In the genomic region with DNA sequence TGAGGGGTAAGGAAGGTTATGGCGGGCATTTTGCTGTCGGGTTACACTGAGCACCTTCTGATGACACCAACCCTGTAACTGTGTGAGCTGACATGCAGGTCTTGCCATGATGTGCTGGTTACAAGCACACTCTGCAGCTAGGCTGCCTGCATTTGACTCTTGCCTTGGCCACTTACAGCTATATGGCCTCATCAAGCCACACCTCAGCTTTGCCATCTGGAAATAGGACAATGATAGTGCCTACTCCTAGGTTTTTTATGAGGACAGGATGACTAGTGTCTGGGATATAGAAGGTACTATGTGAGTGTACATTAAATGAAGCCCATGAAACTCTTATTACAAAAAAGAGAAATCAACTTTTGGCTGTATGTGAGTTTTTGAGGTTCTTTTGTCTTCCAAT, we compare ENCODE assay signal across 1 cellular context.
TF ChIP-seq lines count a peak whose summit lies in the region.

No MANE protein-coding gene starts in this region.

TF ChIP-seq in A549, 52 proteins besides CTCF, POLR2A, EP300 and RAD21 (continued from another document):
- TF ChIP-seq, protein P1, sequence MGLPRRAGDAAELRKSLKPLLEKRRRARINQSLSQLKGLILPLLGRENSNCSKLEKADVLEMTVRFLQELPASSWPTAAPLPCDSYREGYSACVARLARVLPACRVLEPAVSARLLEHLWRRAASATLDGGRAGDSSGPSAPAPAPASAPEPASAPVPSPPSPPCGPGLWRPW (IDR thresholded peaks at IDR 0.05): no peak
- TF ChIP-seq ZFP36 (IDR thresholded peaks at IDR 0.05; ENCODE audit: borderline replicate concordance, partially characterized antibody) (no peak), ZC3H11A (IDR thresholded peaks at IDR 0.05) (no peak), JUNB (IDR thresholded peaks at IDR 0.05) (no peak), CHD2 (IDR thresholded peaks at IDR 0.05; ENCODE audit: low read length, partially characterized antibody) (no peak), BCL3 (IDR thresholded peaks at IDR 0.05) (no peak)
- TF ChIP-seq, protein P2, sequence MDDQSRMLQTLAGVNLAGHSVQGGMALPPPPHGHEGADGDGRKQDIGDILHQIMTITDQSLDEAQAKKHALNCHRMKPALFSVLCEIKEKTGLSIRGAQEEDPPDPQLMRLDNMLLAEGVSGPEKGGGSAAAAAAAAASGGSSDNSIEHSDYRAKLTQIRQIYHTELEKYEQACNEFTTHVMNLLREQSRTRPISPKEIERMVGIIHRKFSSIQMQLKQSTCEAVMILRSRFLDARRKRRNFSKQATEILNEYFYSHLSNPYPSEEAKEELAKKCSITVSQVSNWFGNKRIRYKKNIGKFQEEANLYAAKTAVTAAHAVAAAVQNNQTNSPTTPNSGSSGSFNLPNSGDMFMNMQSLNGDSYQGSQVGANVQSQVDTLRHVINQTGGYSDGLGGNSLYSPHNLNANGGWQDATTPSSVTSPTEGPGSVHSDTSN (IDR thresholded peaks at IDR 0.05): no peak
